10 cellular contexts compared by ENCODE assay signal in genomic region chr1:156149374-156150106, GRCh38. TPM values are rescaled to one million over a fixed set of nuclear protein-coding genes. Genes with fewer than 3 reads are reported as not detected.
DNase-seq lines count a peak whose midpoint lies in the region; ATAC-seq and TF ChIP-seq lines count a peak whose summit lies in the region.
"Had no signal": no experiment of that assay in that cellular context is flagged by ENCODE, and none has a peak within 500 bp of the region (broad histone marks: within the 10 kb centered on the region; RNA-seq: fewer than 3 reads in every experiment).

No MANE protein-coding gene starts in this region.

- in situ Hi-C loops in G401 (cut with HindIII; ENCODE audit: low sequenced_read_pairs): no loop called here

- H3K9me3 ChIP-seq in Caco-2: no peaks in the 10 kb centered on the region

- peak overlapping the region; percentile 41 to 75 for H3K27ac Mint-ChIP-seq in effector memory CD8-positive, alpha-beta T cell
- no peak overlapping the region for H3K27ac Mint-ChIP-seq in Caco-2 (ENCODE audit: unreplicated experiment)
- H3K27ac Mint-ChIP-seq in T-cell: no peak overlapping the region

- ATAC-seq in GM19395 (IDR thresholded peaks at IDR 0.05; ENCODE audit: unreplicated experiment): peak; percentile 51
- peak; percentile 48 for ATAC-seq in HG03135 (IDR thresholded peaks at IDR 0.05; ENCODE audit: unreplicated experiment)
- ATAC-seq in effector memory CD8-positive, alpha-beta T cell (replicated peaks): no peak
- ATAC-seq in T-cell (replicated peaks in 1 of 4): no peak

- H3K36me3 Mint-ChIP-seq in effector memory CD8-positive, alpha-beta T cell (ENCODE audit: insufficient read depth): peaks cover 63% of the 10 kb centered on the region
- H3K36me3 Mint-ChIP-seq in Caco-2 (ENCODE audit: insufficient read depth, unreplicated experiment) (peaks cover 6% of the 10 kb centered on the region), T-cell (no peaks in the 10 kb centered on the region)

- peak overlapping the region in 1 of 2 donors; percentile 60 for H3K4me3 Mint-ChIP-seq in effector memory CD8-positive, alpha-beta T cell
- no peak overlapping the region for H3K4me3 Mint-ChIP-seq in Caco-2 (ENCODE audit: unreplicated experiment)
- peak overlapping the region in 1 of 3 donors; percentile 25 for H3K4me3 Mint-ChIP-seq in T-cell

- DNase-seq in GM10266 (ENCODE audit: extremely low spot score) (peak; percentile 70), Caco-2 (no peak), G401 (ENCODE audit: low spot score) (no peak), T-cell (no peak), superior temporal gyrus (ENCODE audit: extremely low spot score) (no peak)
- no peak for DNase-seq in effector memory CD8-positive, alpha-beta T cell
- DNase-seq: DMS153, substantia nigra had no signal

- no peaks in the 10 kb centered on the region for H3K36me3 ChIP-seq in Caco-2 (ENCODE audit: control insufficient read depth, insufficient read depth, low read length)

- intact Hi-C loops in Caco-2 (cut with micrococcal nuclease; ENCODE audit: unreplicated experiment): loop anchor here (5.0 kb wide), 2 partner anchors 63 to 168 kb away; partner anchors contain the start of gene PMF1

- no peaks in the 10 kb centered on the region for H3K27me3 ChIP-seq in Caco-2 (replicated peaks; ENCODE audit: control insufficient read depth, insufficient read depth, low read length)

- POLR2A ChIA-PET in Caco-2 (lab: Charles Lee) (no interaction called here), T-cell (lab: Charles Lee) (interaction anchor here in 1 of 2 donors (0.6 kb wide), 1 partner anchor 75 kb away, joined by 3 read pairs; no protein-coding TSS in a partner anchor)

- TF ChIP-seq CTCF in GM10266 (IDR thresholded peaks at IDR 0.05; ENCODE audit: control insufficient read depth, insufficient read depth, low read depth, missing control alignments) (no peak), Caco-2 (IDR thresholded peaks at IDR 0.05; ENCODE audit: insufficient read depth in 1 of 2, low read depth in 1 of 2, low read length in 1 of 2, severe bottlenecking in 1 of 2, unreplicated experiment in 1 of 2) (no peak)

- H3K4me3 ChIP-seq in Caco-2 (ENCODE audit: low read depth, low read length): no peak overlapping the region

- peaks cover 0 to 15% of the 10 kb centered on the region in 2 donors for H3K27me3 Mint-ChIP-seq in effector memory CD8-positive, alpha-beta T cell
- H3K27me3 Mint-ChIP-seq in Caco-2 (ENCODE audit: insufficient read depth, unreplicated experiment) (no peaks in the 10 kb centered on the region), T-cell (no peaks in the 10 kb centered on the region)

- no TSS peak for BruUV-seq in Caco-2 (replicated peaks; lab: Mats Ljungman, UMichigan)

- CTCF ChIA-PET in Caco-2 (lab: Charles Lee) (interaction anchor here (0.7 to 2.5 kb wide), 2 partner anchors 63 to 75 kb away, joined by 3 to 15 read pairs; partner anchors contain the start of gene PMF1), T-cell (lab: Charles Lee) (interaction anchor here in 1 of 2 donors (1.1 to 1.5 kb wide), 2 partner anchors 21 to 75 kb away, joined by 3 to 5 read pairs; no protein-coding TSS in a partner anchor)

- H3K4me1 ChIP-seq in Caco-2: peaks cover 11% of the 10 kb centered on the region

- H3K9me3 Mint-ChIP-seq in effector memory CD8-positive, alpha-beta T cell: no peaks in the 10 kb centered on the region
- H3K9me3 Mint-ChIP-seq in Caco-2 (ENCODE audit: unreplicated experiment): no peaks in the 10 kb centered on the region
- H3K9me3 Mint-ChIP-seq in T-cell: no peaks in the 10 kb centered on the region

- peaks cover 23 to 29% of the 10 kb centered on the region in 2 donors for H3K4me1 Mint-ChIP-seq in effector memory CD8-positive, alpha-beta T cell (ENCODE audit: low read depth in 2 of 2)
- H3K4me1 Mint-ChIP-seq in Caco-2 (ENCODE audit: low read depth, unreplicated experiment): peaks cover 21% of the 10 kb centered on the region
- peaks cover 17 to 32% (median 23%) of the 10 kb centered on the region in 3 donors for H3K4me1 Mint-ChIP-seq in T-cell

RNA-seq across cellular contexts. Expression of gene SEMA4A, which starts 3.8 kb away (rescaled TPM):
- total RNA-seq in Caco-2 (2022) (0.52 and 1.3 TPM in 2 replicates), T-cell (10 to 100 TPM in 1 of 5 donors, 1 to 10 TPM in 4; 1.5 to 12.0 (median 2.2) TPM)
- 1.8 and 2.0 TPM in 2 replicates for total RNA-seq in G401 (2014; rRNA removed; shearing (Covaris generic))

RNA-seq across cellular contexts. Expression of gene LMNA, which starts 35.0 kb away (rescaled TPM):
- total RNA-seq in Caco-2 (2022) (112 and 113 TPM in 2 replicates), T-cell (100 to 1,000 TPM in 2 of 5 donors, 10 to 100 TPM in 3; 40.3 to 970 (median 57.3) TPM)
- 314 and 341 TPM in 2 replicates for total RNA-seq in G401 (2014; rRNA removed; shearing (Covaris generic))

RNA-seq across cellular contexts. Expression of gene SLC25A44, which starts 44.4 kb away (rescaled TPM):
- total RNA-seq in Caco-2 (2022) (29.3 and 31.1 TPM in 2 replicates), T-cell (10 to 100 TPM; 16.8 to 24.5 (median 21.4) TPM)
- total RNA-seq in G401 (2014; rRNA removed; shearing (Covaris generic)): 7.3 and 11.9 TPM in 2 replicates

Comparison
In these comparisons a context has a peak if more than half of its experiments do, and no peak if none do; other contexts are left out.
1. ATAC-seq: peak in GM19395 (single experiment) and HG03135 (single experiment); none in effector memory CD8-positive, alpha-beta T cell (single experiment) and T-cell (0 of 4).
2. H3K27ac Mint-ChIP-seq: peak in effector memory CD8-positive, alpha-beta T cell (2 of 2); none in Caco-2 (single experiment) and T-cell (0 of 2).